Comparison of ENCODE assay signal across 1 cellular context in the genomic region with DNA sequence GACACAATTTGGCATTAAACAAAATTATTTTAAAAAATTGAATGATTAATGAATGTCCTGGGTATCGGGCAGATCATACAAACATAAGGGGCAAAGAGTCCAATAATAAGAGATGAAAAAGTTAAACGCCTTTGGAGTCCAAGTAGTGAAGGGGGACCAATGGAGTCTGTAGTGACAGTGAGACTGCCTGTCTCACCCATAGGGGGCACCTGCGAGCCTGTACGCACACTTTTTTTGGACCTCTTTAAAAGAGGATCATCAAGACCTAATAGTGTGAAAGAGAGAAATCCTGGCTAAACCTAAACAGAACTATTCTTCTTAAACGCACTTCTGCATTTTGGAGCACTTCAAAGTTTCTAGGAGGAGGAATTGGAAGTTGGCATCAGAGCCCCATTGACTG.
TF ChIP-seq lines count a peak whose summit lies in the region.

No MANE protein-coding gene starts in this region.

TF ChIP-seq in K562, 482 proteins besides CTCF, POLR2A, EP300 and RAD21 (continued from another document):
- TF ChIP-seq, protein P1, sequence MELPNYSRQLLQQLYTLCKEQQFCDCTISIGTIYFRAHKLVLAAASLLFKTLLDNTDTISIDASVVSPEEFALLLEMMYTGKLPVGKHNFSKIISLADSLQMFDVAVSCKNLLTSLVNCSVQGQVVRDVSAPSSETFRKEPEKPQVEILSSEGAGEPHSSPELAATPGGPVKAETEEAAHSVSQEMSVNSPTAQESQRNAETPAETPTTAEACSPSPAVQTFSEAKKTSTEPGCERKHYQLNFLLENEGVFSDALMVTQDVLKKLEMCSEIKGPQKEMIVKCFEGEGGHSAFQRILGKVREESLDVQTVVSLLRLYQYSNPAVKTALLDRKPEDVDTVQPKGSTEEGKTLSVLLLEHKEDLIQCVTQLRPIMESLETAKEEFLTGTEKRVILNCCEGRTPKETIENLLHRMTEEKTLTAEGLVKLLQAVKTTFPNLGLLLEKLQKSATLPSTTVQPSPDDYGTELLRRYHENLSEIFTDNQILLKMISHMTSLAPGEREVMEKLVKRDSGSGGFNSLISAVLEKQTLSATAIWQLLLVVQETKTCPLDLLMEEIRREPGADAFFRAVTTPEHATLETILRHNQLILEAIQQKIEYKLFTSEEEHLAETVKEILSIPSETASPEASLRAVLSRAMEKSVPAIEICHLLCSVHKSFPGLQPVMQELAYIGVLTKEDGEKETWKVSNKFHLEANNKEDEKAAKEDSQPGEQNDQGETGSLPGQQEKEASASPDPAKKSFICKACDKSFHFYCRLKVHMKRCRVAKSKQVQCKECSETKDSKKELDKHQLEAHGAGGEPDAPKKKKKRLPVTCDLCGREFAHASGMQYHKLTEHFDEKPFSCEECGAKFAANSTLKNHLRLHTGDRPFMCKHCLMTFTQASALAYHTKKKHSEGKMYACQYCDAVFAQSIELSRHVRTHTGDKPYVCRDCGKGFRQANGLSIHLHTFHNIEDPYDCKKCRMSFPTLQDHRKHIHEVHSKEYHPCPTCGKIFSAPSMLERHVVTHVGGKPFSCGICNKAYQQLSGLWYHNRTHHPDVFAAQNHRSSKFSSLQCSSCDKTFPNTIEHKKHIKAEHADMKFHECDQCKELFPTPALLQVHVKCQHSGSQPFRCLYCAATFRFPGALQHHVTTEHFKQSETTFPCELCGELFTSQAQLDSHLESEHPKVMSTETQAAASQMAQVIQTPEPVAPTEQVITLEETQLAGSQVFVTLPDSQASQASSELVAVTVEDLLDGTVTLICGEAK (IDR thresholded peaks at IDR 0.05) = no peak
- TF ChIP-seq, protein P1 (CRISPR knock-in tag; IDR thresholded peaks at IDR 0.05) = no peak
- TF ChIP-seq ZFPM2 (CRISPR knock-in tag; IDR thresholded peaks at IDR 0.05) = no peak
- TF ChIP-seq HMG20A (CRISPR knock-in tag; conservative IDR thresholded peaks at IDR 0.05) = no peak
